In genomic region chr10:88374392-88375145, GRCh38 we compare ENCODE assay signal across 19 cellular contexts.
"Had no signal": no experiment of that assay in that cellular context is flagged by ENCODE, and none has a peak within 500 bp of the region (broad histone marks: within the 10 kb centered on the region; RNA-seq: fewer than 3 reads in every experiment).

No MANE protein-coding gene starts in this region.

- H3K27ac Mint-ChIP-seq: activated CD4-positive, alpha-beta T cell treated with anti-CD3 and anti-CD28 coated beads, Interleukin-2, amount 10 ng/mL, durations not matched to agents 7 days and 5 days; activated CD8-positive, alpha-beta T cell treated with anti-CD3 and anti-CD28 coated beads, Interleukin-2, amount 10 ng/mL, durations not matched to agents 7 days and 5 days; activated naive CD8-positive, alpha-beta T cell; brain; T-helper 1 cell treated with Interleukin-12 subunit alpha and Interleukin-12 subunit beta and Interleukin-4 antibody, amounts not matched to agents 30 μg/mL and 1 μg/mL, for 36 hours had no signal

- H3K4me3 ChIP-seq: gastrocnemius medialis, left ventricle myocardium inferior, prostate gland had no signal

- H3K27me3 Mint-ChIP-seq: activated CD4-positive, alpha-beta T cell treated with anti-CD3 and anti-CD28 coated beads, Interleukin-2, amount 10 ng/mL, durations not matched to agents 7 days and 5 days; activated naive CD8-positive, alpha-beta T cell; brain had no signal

- H3K36me3 Mint-ChIP-seq: activated naive CD8-positive, alpha-beta T cell; brain had no signal

- H3K27me3 ChIP-seq: gastrocnemius medialis had no signal

- H3K4me1 ChIP-seq: gastrocnemius medialis, left ventricle myocardium inferior, prostate gland had no signal

- H3K9me3 ChIP-seq: gastrocnemius medialis, left ventricle myocardium inferior, prostate gland had no signal

- H3K9me3 Mint-ChIP-seq: brain had no signal

- ATAC-seq: activated CD4-positive, CD25-positive, alpha-beta regulatory T cell treated with anti-CD3 and anti-CD28 coated beads, Interleukin-2, amount 50 U/mL, for 24 hours; activated CD8-positive, alpha-beta T cell treated with anti-CD3 and anti-CD28 coated beads, Interleukin-2, amount 10 ng/mL, durations not matched to agents 7 days and 5 days; gastrocnemius medialis; naive thymus-derived CD4-positive, alpha-beta T cell; right cardiac atrium had no signal

- H3K4me3 Mint-ChIP-seq: activated CD4-positive, alpha-beta T cell treated with anti-CD3 and anti-CD28 coated beads, Interleukin-2, amount 10 ng/mL, durations not matched to agents 7 days and 5 days; activated CD8-positive, alpha-beta T cell treated with anti-CD3 and anti-CD28 coated beads, Interleukin-2, amount 10 ng/mL, durations not matched to agents 7 days and 5 days; activated naive CD8-positive, alpha-beta T cell; brain; naive thymus-derived CD4-positive, alpha-beta T cell; T-helper 1 cell treated with Interleukin-12 subunit alpha and Interleukin-12 subunit beta and Interleukin-4 antibody, amounts not matched to agents 30 μg/mL and 1 μg/mL, for 36 hours had no signal

- DNase-seq: activated CD4-positive, alpha-beta T cell treated with anti-CD3 and anti-CD28 coated beads, Interleukin-2, amount 10 ng/mL, durations not matched to agents 7 days and 5 days; activated CD8-positive, alpha-beta memory T cell treated with anti-CD3 and anti-CD28 coated beads, Interleukin-2, amount 50 U/mL, for 48 hours; activated CD8-positive, alpha-beta T cell treated with anti-CD3 and anti-CD28 coated beads, Interleukin-2, amount 10 ng/mL, durations not matched to agents 7 days and 5 days; activated gamma-delta T cell; caudate nucleus; gastrocnemius medialis; head of caudate nucleus; left ventricle myocardium inferior; mammary epithelial cell; naive thymus-derived CD4-positive, alpha-beta T cell; right cardiac atrium; stimulated activated CD4-positive, alpha-beta T cell treated with anti-CD3 and anti-CD28 coated beads, Interleukin-15, amount 100 ng/mL, for 24 hours; stimulated activated CD4-positive, alpha-beta T cell treated with anti-CD3 and anti-CD28 coated beads, Interleukin-4, amount 100 ng/mL, for 1 hour had no signal

- FAIRE-seq: keratinocyte had no signal

- H3K27ac ChIP-seq: gastrocnemius medialis, left ventricle myocardium inferior, prostate gland had no signal

- H3K36me3 ChIP-seq: gastrocnemius medialis, left ventricle myocardium inferior, prostate gland had no signal
